Comparison of ENCODE assay signal across 8 cellular contexts in the genomic region with DNA sequence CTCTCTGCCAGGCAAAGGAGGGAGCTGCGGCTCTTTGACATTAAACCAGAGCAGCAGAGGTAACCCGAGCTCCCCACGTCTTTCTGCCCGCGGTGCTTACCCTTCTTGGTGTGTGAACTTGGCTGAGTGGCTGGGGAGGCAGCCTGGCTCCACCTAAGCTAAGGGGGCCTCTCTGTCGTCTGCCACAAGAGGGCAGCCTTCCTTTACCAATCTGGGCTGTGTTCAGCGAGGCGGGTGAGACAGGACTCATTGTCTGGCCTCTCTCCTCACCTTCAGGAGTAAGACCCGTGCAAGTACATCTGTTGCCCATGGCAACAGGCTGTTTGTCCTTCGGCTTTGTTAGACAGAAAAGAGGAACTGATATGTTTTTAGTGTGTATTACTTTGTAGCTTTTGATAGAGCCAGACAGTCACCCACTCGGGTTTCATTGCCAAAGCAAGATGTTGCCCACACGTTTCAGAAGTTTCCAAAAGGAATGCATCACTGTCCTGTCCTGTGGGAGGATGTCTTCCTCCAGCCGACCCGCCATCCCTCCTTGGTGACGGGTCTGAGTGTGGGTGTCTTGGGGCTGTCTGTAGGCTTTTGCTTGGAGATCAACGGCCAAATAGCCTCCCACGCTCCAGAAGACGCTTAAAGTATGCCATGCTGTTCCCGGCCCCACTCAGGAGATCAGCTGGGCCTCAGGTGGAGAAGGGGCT. TPM values are rescaled to one million over a fixed set of nuclear protein-coding genes. Genes with fewer than 3 reads are reported as not detected.
DNase-seq lines count a peak whose midpoint lies in the region; ATAC-seq and TF ChIP-seq lines count a peak whose summit lies in the region.

No MANE protein-coding gene starts in this region.

- DNase-seq in Ammon's horn (ENCODE audit: low spot score) (peak; percentile 91), NCI-H345 treated with DMSO at 0.1 percent for 48 hours (lab: John Stamatoyannopoulos, UW; ENCODE audit: unreplicated experiment) (peak; percentile 88), coronary artery (ENCODE audit: low spot score) (peak; percentile 81), right lobe of liver (peak; percentile 81 to 83 (median 82))
- DNase-seq in activated CD4-positive, alpha-beta T cell treated with anti-CD3 and anti-CD28 coated beads for 4 hours: peak; percentile 83 to 87
- peak; percentile 77 for DNase-seq in stimulated activated CD8-positive, alpha-beta memory T cell treated with anti-CD3 and anti-CD28 coated beads, Interleukin-12 subunit alpha, Interleukin-12 subunit beta, amount 100 ng/mL, for 1 hour (ENCODE audit: low read depth)

- intact Hi-C loops in right lobe of liver (cut with DNase I): loop anchor here (10.0 kb wide), 1 partner anchor 64 kb away; no protein-coding TSS in a partner anchor

- no peak overlapping the region for H3K4me3 ChIP-seq in coronary artery
- no peak overlapping the region for H3K4me3 ChIP-seq in right lobe of liver

- no peaks in the 10 kb centered on the region for H3K27me3 ChIP-seq in right lobe of liver

- TF ChIP-seq CTCF in coronary artery (IDR thresholded peaks at IDR 0.05): peak; percentile 75
- peak; percentile 81 to 96 (median 91) for TF ChIP-seq CTCF in right lobe of liver (IDR thresholded peaks at IDR 0.05)

- 22% methylated on average over 8 of the region's 19 CpGs for WGBS in right lobe of liver (ENCODE audit: insufficient coverage, low coverage, low lambda C conversion rate, missing lambda C conversion rate)

- H3K36me3 ChIP-seq in right lobe of liver: peaks cover 0 to 33% (median 12%) of the 10 kb centered on the region in 4 donors

- H3K4me1 ChIP-seq in right lobe of liver: peaks cover 0 to 28% (median 10%) of the 10 kb centered on the region in 4 donors

- H3K27ac ChIP-seq in coronary artery (no peak overlapping the region), right lobe of liver (no peak overlapping the region)

- H3K9me3 ChIP-seq in right lobe of liver: no peaks in the 10 kb centered on the region

- peak; percentile 66 for ATAC-seq in GM18870 (IDR thresholded peaks at IDR 0.05; ENCODE audit: unreplicated experiment)
- ATAC-seq in HG03103 (IDR thresholded peaks at IDR 0.05; ENCODE audit: low read depth, unreplicated experiment): peak; percentile 70
- peak; percentile 71 to 81 (median 76) for ATAC-seq in right lobe of liver

- no peak for TF ChIP-seq POLR2A in right lobe of liver (IDR thresholded peaks at IDR 0.05)

RNA-seq across cellular contexts. Expression of a gene that starts 4.6 kb away (rescaled TPM):
- total RNA-seq in right lobe of liver: 10 to 100 TPM; 28.5 to 58.5 (median 34.8) TPM

RNA-seq across cellular contexts. Expression of a gene that starts 54.5 kb away (rescaled TPM):
- 10 to 100 TPM in 2 of 6 experiments, 1 to 10 TPM in 4; 5.6 to 13.8 (median 9.8) TPM for total RNA-seq in right lobe of liver
